In genomic region chr2:23347516-23348481, GRCh38 we compare ENCODE assay signal across 32 cellular contexts.
"Had no signal": no experiment of that assay in that cellular context is flagged by ENCODE, and none has a peak within 500 bp of the region (broad histone marks: within the 10 kb centered on the region; RNA-seq: fewer than 3 reads in every experiment).

No MANE protein-coding gene starts in this region.

- H3K27ac ChIP-seq: PC-9, RWPE1, SK-N-MC, WERI-Rb-1 had no signal

- H3K4me3 Mint-ChIP-seq: activated CD4-positive, alpha-beta memory T cell treated with anti-CD3 and anti-CD28 coated beads, Interleukin-2, amount 10 ng/mL, durations not matched to agents 7 days and 5 days; activated CD8-positive, alpha-beta memory T cell treated with anti-CD3 and anti-CD28 coated beads, Interleukin-2, amount 10 ng/mL, durations not matched to agents 7 days and 5 days; activated naive CD4-positive, alpha-beta T cell treated with anti-CD3 and anti-CD28 coated beads, Interleukin-2, amount 10 ng/mL, durations not matched to agents 7 days and 5 days; activated naive CD8-positive, alpha-beta T cell; activated naive CD8-positive, alpha-beta T cell treated with anti-CD3 and anti-CD28 coated beads, Interleukin-2, amount 50 U/mL, for 24 hours; brain had no signal

- FAIRE-seq: RCC 7860 had no signal

- H3K4me3 ChIP-seq: PC-9, SK-N-MC had no signal

- H3K9me3 Mint-ChIP-seq: activated CD4-positive, alpha-beta memory T cell treated with anti-CD3 and anti-CD28 coated beads, Interleukin-2, amount 10 ng/mL, durations not matched to agents 7 days and 5 days; activated naive CD4-positive, alpha-beta T cell treated with anti-CD3 and anti-CD28 coated beads, Interleukin-2, amount 10 ng/mL, durations not matched to agents 7 days and 5 days; activated naive CD8-positive, alpha-beta T cell treated with anti-CD3 and anti-CD28 coated beads, Interleukin-2, amount 50 U/mL, for 24 hours had no signal

- H3K36me3 Mint-ChIP-seq: activated CD8-positive, alpha-beta memory T cell treated with anti-CD3 and anti-CD28 coated beads, Interleukin-2, amount 10 ng/mL, durations not matched to agents 7 days and 5 days; activated naive CD4-positive, alpha-beta T cell treated with anti-CD3 and anti-CD28 coated beads, Interleukin-2, amount 10 ng/mL, durations not matched to agents 7 days and 5 days; activated naive CD8-positive, alpha-beta T cell; brain had no signal

- H3K27ac Mint-ChIP-seq: activated CD4-positive, alpha-beta memory T cell treated with anti-CD3 and anti-CD28 coated beads, Interleukin-2, amount 10 ng/mL, durations not matched to agents 7 days and 5 days; activated CD8-positive, alpha-beta memory T cell treated with anti-CD3 and anti-CD28 coated beads, Interleukin-2, amount 10 ng/mL, durations not matched to agents 7 days and 5 days; activated naive CD4-positive, alpha-beta T cell treated with anti-CD3 and anti-CD28 coated beads, Interleukin-2, amount 10 ng/mL, durations not matched to agents 7 days and 5 days; activated naive CD8-positive, alpha-beta T cell; activated naive CD8-positive, alpha-beta T cell treated with anti-CD3 and anti-CD28 coated beads, Interleukin-2, amount 50 U/mL, for 24 hours; brain had no signal

- ATAC-seq: activated CD8-positive, alpha-beta memory T cell treated with anti-CD3 and anti-CD28 coated beads, Interleukin-2, amount 10 ng/mL, durations not matched to agents 7 days and 5 days; activated naive CD8-positive, alpha-beta T cell treated with anti-CD3 and anti-CD28 coated beads, Interleukin-2, amount 50 U/mL, for 24 hours; Right ventricle myocardium inferior had no signal

- H3K36me3 ChIP-seq: WERI-Rb-1 had no signal

- H3K4me1 Mint-ChIP-seq: activated CD4-positive, alpha-beta memory T cell treated with anti-CD3 and anti-CD28 coated beads, Interleukin-2, amount 10 ng/mL, durations not matched to agents 7 days and 5 days; activated CD8-positive, alpha-beta memory T cell treated with anti-CD3 and anti-CD28 coated beads, Interleukin-2, amount 10 ng/mL, durations not matched to agents 7 days and 5 days; activated naive CD4-positive, alpha-beta T cell treated with anti-CD3 and anti-CD28 coated beads, Interleukin-2, amount 10 ng/mL, durations not matched to agents 7 days and 5 days had no signal

- DNase-seq: activated CD4-positive, alpha-beta memory T cell treated with anti-CD3 and anti-CD28 coated beads, Interleukin-2, amount 10 ng/mL, durations not matched to agents 7 days and 5 days; activated CD4-positive, alpha-beta T cell treated with anti-CD3 and anti-CD28 coated beads for 1 hour; activated CD4-positive, alpha-beta T cell treated with anti-CD3 and anti-CD28 coated beads for 48 hours; activated CD4-positive, CD25-positive, alpha-beta regulatory T cell; activated CD8-positive, alpha-beta memory T cell treated with anti-CD3 and anti-CD28 coated beads for 24 hours; activated CD8-positive, alpha-beta memory T cell treated with anti-CD3 and anti-CD28 coated beads, Interleukin-2, amount 10 ng/mL, durations not matched to agents 7 days and 5 days; activated CD8-positive, alpha-beta memory T cell treated with anti-CD3 and anti-CD28 coated beads, Interleukin-2, amount 50 U/mL, for 48 hours; activated effector memory CD4-positive, alpha-beta T cell treated with Interleukin-2 at 50 U/mL for 16 hours; activated naive CD4-positive, alpha-beta T cell treated with anti-CD3 and anti-CD28 coated beads, Interleukin-2, amount 10 ng/mL, durations not matched to agents 7 days and 5 days; activated naive CD8-positive, alpha-beta T cell treated with anti-CD3 and anti-CD28 coated beads, Interleukin-2, amount 50 U/mL, for 24 hours; activated T-cell treated with anti-CD3 and anti-CD28 coated beads, Interleukin-2, amount 50 U/mL, for 48 hours; anterior cingulate cortex; caudate nucleus; cerebellar nuclear complex; NCI-H1105; NCI-H1417 treated with DMSO at 0.1 percent for 48 hours; NCI-H187 treated with DMSO at 0.1 percent for 48 hours; NCI-H2081; NCI-H226; NCI-H446 treated with DMSO at 0.1 percent for 48 hours; NCI-H524; NCI-H69; PC-9; SIG-M5; T1000; WERI-Rb-1 had no signal

- H3K4me2 ChIP-seq: PC-9 had no signal

- H2AFZ ChIP-seq: PC-9 had no signal
